ENCODE assay signal across 9 cellular contexts in genomic region chr3:129068291-129068886, GRCh38. TPM values are rescaled to one million over a fixed set of nuclear protein-coding genes. Genes with fewer than 3 reads are reported as not detected.
DNase-seq lines count a peak whose midpoint lies in the region; ATAC-seq, FAIRE-seq and TF ChIP-seq lines count a peak whose summit lies in the region.
"Had no signal": no experiment of that assay in that cellular context is flagged by ENCODE, and none has a peak within 500 bp of the region (broad histone marks: within the 10 kb centered on the region; RNA-seq: fewer than 3 reads in every experiment).

No MANE protein-coding gene starts in this region.

- no peaks in the 10 kb centered on the region for H3K9me1 ChIP-seq in endothelial cell of umbilical vein (replicated peaks; ENCODE audit: control insufficient read depth, extremely low read depth, insufficient read depth, low read length)

- TF ChIP-seq CTCF in endothelial cell of umbilical vein (IDR thresholded peaks at IDR 0.05; ENCODE audit: extremely low read depth in 1 of 2, insufficient read depth in 1 of 2, low read depth in 1 of 2, low read length in 2 of 2) (no peak), parathyroid adenoma (IDR thresholded peaks at IDR 0.05) (no peak), mesothelial cell of epicardium (IDR thresholded peaks at IDR 0.05; ENCODE audit: unreplicated experiment) (no peak)

- peak; percentile 28 for DNase-seq in OCI-M2 (lab: John Stamatoyannopoulos, UW; ENCODE audit: unreplicated experiment)
- peak; percentile 44 for DNase-seq in endothelial cell of umbilical vein (ENCODE audit: low read depth, low spot score)
- no peak for DNase-seq in NCI-H128 (lab: John Stamatoyannopoulos, UW; ENCODE audit: unreplicated experiment)
- DNase-seq in mesothelial cell of epicardium (ENCODE audit: low spot score in 2 of 2, unreplicated experiment in 2 of 2): no peak
- DNase-seq: H9 had no signal

- H3K9me3 ChIP-seq in BLaER1 (peaks cover 8% of the 10 kb centered on the region; the same call in 1 of the 2 replicates), endothelial cell of umbilical vein (replicated peaks; ENCODE audit: control insufficient read depth, insufficient read depth, low read length) (no peaks in the 10 kb centered on the region), parathyroid adenoma (ENCODE audit: control insufficient read depth, low read length) (no peaks in the 10 kb centered on the region)

- TF ChIP-seq POLR2A in endothelial cell of umbilical vein (IDR thresholded peaks at IDR 0.05; ENCODE audit: low read depth, low read length): peak; percentile 27

- H3K27me3 ChIP-seq in BLaER1: no peaks in the 10 kb centered on the region
- no peaks in the 10 kb centered on the region for H3K27me3 ChIP-seq in endothelial cell of umbilical vein (ENCODE audit: control insufficient read depth in 2 of 2, insufficient read depth in 2 of 2, low read length in 2 of 2)
- H3K27me3 ChIP-seq in parathyroid adenoma (ENCODE audit: control insufficient read depth, insufficient read depth, low read length): no peaks in the 10 kb centered on the region

- H3K9ac ChIP-seq in BLaER1 (peak overlapping the region; percentile 44), endothelial cell of umbilical vein (replicated peaks; ENCODE audit: extremely low read depth, insufficient read depth, low read length) (no peak overlapping the region), parathyroid adenoma (no peak overlapping the region)

- H3K4me2 ChIP-seq in BLaER1 (peak overlapping the region; percentile 97), endothelial cell of umbilical vein (ENCODE audit: insufficient read depth, low read length) (peak overlapping the region; percentile 51), parathyroid adenoma (ENCODE audit: low read length) (no peak overlapping the region)

- H3K27ac ChIP-seq in BLaER1 (peak overlapping the region; percentile 85), endothelial cell of umbilical vein (ENCODE audit: insufficient read depth, low read depth, low read length) (no peak overlapping the region), parathyroid adenoma (no peak overlapping the region)

- no peaks in the 10 kb centered on the region for H3K36me3 Mint-ChIP-seq in mesothelial cell of epicardium

- no peaks in the 10 kb centered on the region for H3K4me1 Mint-ChIP-seq in mesothelial cell of epicardium
- H3K4me1 Mint-ChIP-seq: H9 had no signal

- H3K4me1 ChIP-seq in BLaER1 (peaks cover 85% of the 10 kb centered on the region), endothelial cell of umbilical vein (ENCODE audit: control insufficient read depth, extremely low read depth, insufficient read depth, low read length) (peaks cover 4% of the 10 kb centered on the region), parathyroid adenoma (no peaks in the 10 kb centered on the region)

- intact Hi-C loops in endothelial cell of umbilical vein (cut with micrococcal nuclease): no loop called here

- no peak overlapping the region for H3K27ac Mint-ChIP-seq in mesothelial cell of epicardium
- H3K27ac Mint-ChIP-seq: H9 had no signal

- FAIRE-seq in endothelial cell of umbilical vein (lab: Jason Lieb, UNC): peak; percentile 68

- H3K27me3 Mint-ChIP-seq in mesothelial cell of epicardium (ENCODE audit: low read depth): peaks cover 12% of the 10 kb centered on the region

- H3K4me3 ChIP-seq in BLaER1: peak overlapping the region; percentile 56
- H3K4me3 ChIP-seq in endothelial cell of umbilical vein (replicated peaks in 1 of 3; ENCODE audit: insufficient read depth in 1 of 3, low read depth in 1 of 3, low read length in 3 of 3): peak overlapping the region in 1 of 3 experiments; percentile 28
- no peak overlapping the region for H3K4me3 ChIP-seq in parathyroid adenoma (ENCODE audit: low read depth, low read length)

- H3K4me3 Mint-ChIP-seq in mesothelial cell of epicardium: no peak overlapping the region
- H3K4me3 Mint-ChIP-seq: H9 had no signal

- H3K79me2 ChIP-seq in endothelial cell of umbilical vein (ENCODE audit: control insufficient read depth, insufficient read depth, low read length) (no peaks in the 10 kb centered on the region), parathyroid adenoma (no peaks in the 10 kb centered on the region)

- CTCF ChIA-PET in endothelial cell of umbilical vein (lab: Charles Lee): interaction anchor here (0.6 to 9.8 kb wide), 5 partner anchors 9 to 98 kb away, joined by 3 to 91 read pairs (median 4); no protein-coding TSS in a partner anchor

- no TSS peak for BruUV-seq in endothelial cell of umbilical vein (replicated peaks; lab: Mats Ljungman, UMichigan)

- dilution Hi-C loops in endothelial cell of umbilical vein (cut with MboI; ENCODE audit: extremely low pct_ligation_motif_present, low sequenced_read_pairs): no loop called here

- no peak for ATAC-seq in HG03039 (IDR thresholded peaks at IDR 0.05; ENCODE audit: unreplicated experiment)
- no peak for ATAC-seq in GM19035 (IDR thresholded peaks at IDR 0.05; ENCODE audit: unreplicated experiment)

- POLR2A ChIA-PET in endothelial cell of umbilical vein (lab: Charles Lee): interaction anchor here (0.6 kb wide), 1 partner anchor 221 kb away, joined by 4 read pairs; no protein-coding TSS in a partner anchor

- H3K36me3 ChIP-seq in BLaER1 (0 out of 2 replicates have a peak, but pooled peaks cover 4% of the 10 kb centered on the region), endothelial cell of umbilical vein (ENCODE audit: control insufficient read depth in 2 of 2, extremely low read depth in 1 of 2, insufficient read depth in 2 of 2, low read length in 2 of 2) (no peaks in the 10 kb centered on the region), parathyroid adenoma (ENCODE audit: control insufficient read depth, insufficient read depth, low read length) (no peaks in the 10 kb centered on the region)

- H3K9me3 Mint-ChIP-seq in mesothelial cell of epicardium: no peaks in the 10 kb centered on the region

- H2AFZ ChIP-seq in endothelial cell of umbilical vein (ENCODE audit: low read depth, low read length) (peak overlapping the region; percentile 61), parathyroid adenoma (peak overlapping the region; percentile 97)

- H4K20me1 ChIP-seq in BLaER1 (no peaks in the 10 kb centered on the region), endothelial cell of umbilical vein (replicated peaks; ENCODE audit: control insufficient read depth, extremely low read depth, insufficient read depth, low read length) (no peaks in the 10 kb centered on the region)

TF ChIP-seq in endothelial cell of umbilical vein, 7 proteins besides CTCF, POLR2A, EP300 and RAD21:
- TF ChIP-seq GATA2 (IDR thresholded peaks at IDR 0.05; ENCODE audit: insufficient read depth, insufficient read length, low read depth, low read length) (no peak), POLR2AphosphoS5 (IDR thresholded peaks at IDR 0.05; ENCODE audit: insufficient read depth, low read depth, low read length) (no peak), FOS (IDR thresholded peaks at IDR 0.05; ENCODE audit: borderline replicate concordance, insufficient read depth, low read length) (no peak), MYC (IDR thresholded peaks at IDR 0.05; ENCODE audit: low read depth, low read length) (no peak), EZH2 (IDR thresholded peaks at IDR 0.05; ENCODE audit: borderline replicate concordance, low read depth, low read length, severe bottlenecking) (no peak), JUN (IDR thresholded peaks at IDR 0.05; ENCODE audit: borderline replicate concordance, insufficient read depth, insufficient read length, low read depth) (no peak)
- TF ChIP-seq, protein P1, sequence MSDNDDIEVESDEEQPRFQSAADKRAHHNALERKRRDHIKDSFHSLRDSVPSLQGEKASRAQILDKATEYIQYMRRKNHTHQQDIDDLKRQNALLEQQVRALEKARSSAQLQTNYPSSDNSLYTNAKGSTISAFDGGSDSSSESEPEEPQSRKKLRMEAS (IDR thresholded peaks at IDR 0.05; ENCODE audit: insufficient read depth, insufficient read length): no peak

RNA-seq across cellular contexts. Expression of gene GP9, which starts 7.8 kb away (rescaled TPM):
- total RNA-seq in endothelial cell of umbilical vein (not detected in 2 replicates), mesothelial cell of epicardium (not detected in 3 replicates)
- polyA plus RNA-seq in endothelial cell of umbilical vein: not detected in 2 replicates
- not detected in 2 replicates for polyA plus RNA-seq in endothelial cell of umbilical vein (2011; cell fraction: cytosol; rRNA removed)
- polyA plus RNA-seq in endothelial cell of umbilical vein (2011; cell fraction: nucleus; rRNA removed): not detected in 2 replicates
- polyA plus RNA-seq in endothelial cell of umbilical vein (2012): not detected in 2 replicates
- not detected in 2 replicates for polyA minus RNA-seq in endothelial cell of umbilical vein
- not detected for polyA minus RNA-seq in endothelial cell of umbilical vein (2011; cell fraction: cytosol; rRNA and poly(A)+ RNA removed)
- polyA minus RNA-seq in endothelial cell of umbilical vein (2011; cell fraction: nucleus; rRNA and poly(A)+ RNA removed): not detected in 2 replicates
- total RNA-seq: H9 had no signal

RNA-seq across cellular contexts. Expression of gene RAB43, which starts 53.2 kb away (rescaled TPM):
- total RNA-seq in endothelial cell of umbilical vein: 22.6 and 31.5 TPM in 2 replicates
- polyA plus RNA-seq in endothelial cell of umbilical vein: 18.5 and 22.0 TPM in 2 replicates
- polyA plus RNA-seq in endothelial cell of umbilical vein (2011; cell fraction: cytosol; rRNA removed): 16.5 and 19.7 TPM in 2 replicates
- 19.9 and 22.0 TPM in 2 replicates for polyA plus RNA-seq in endothelial cell of umbilical vein (2011; cell fraction: nucleus; rRNA removed)
- 14.1 and 17.5 TPM in 2 replicates for polyA plus RNA-seq in endothelial cell of umbilical vein (2012)
- polyA minus RNA-seq in endothelial cell of umbilical vein: 19.1 and 19.7 TPM in 2 replicates
- 2.9 TPM for polyA minus RNA-seq in endothelial cell of umbilical vein (2011; cell fraction: cytosol; rRNA and poly(A)+ RNA removed)
- polyA minus RNA-seq in endothelial cell of umbilical vein (2011; cell fraction: nucleus; rRNA and poly(A)+ RNA removed): 8.6 and 9.8 TPM in 2 replicates
- 20.8 to 28.1 TPM (median 24.7 TPM) in 3 replicates for total RNA-seq in mesothelial cell of epicardium

Comparison
In these comparisons a context has a peak if more than half of its experiments do, and no peak if none do; other contexts are left out.
1. DNase-seq: peak in OCI-M2 (single experiment) and endothelial cell of umbilical vein (single experiment); none in NCI-H128 (single experiment) and mesothelial cell of epicardium (0 of 2).